ENCODE assay signal across 7 cellular contexts in genomic region chr17:17837966-17838962, GRCh38. TPM values are rescaled to one million over a fixed set of nuclear protein-coding genes. Genes with fewer than 3 reads are reported as not detected.
DNase-seq lines count a peak whose midpoint lies in the region; ATAC-seq, FAIRE-seq and TF ChIP-seq lines count a peak whose summit lies in the region.

No MANE protein-coding gene starts in this region.

- H3K27me3 ChIP-seq in GM23248 (replicated peaks; ENCODE audit: insufficient read depth) = no peaks in the 10 kb centered on the region
- H3K27me3 ChIP-seq in astrocyte (ENCODE audit: insufficient read depth, low read length) = no peaks in the 10 kb centered on the region
- no peaks in the 10 kb centered on the region for H3K27me3 ChIP-seq in subcutaneous abdominal adipose tissue (ENCODE audit: control insufficient read depth in 5 of 5, insufficient read depth in 4 of 5, low read length in 5 of 5)

- peak overlapping the region; percentile 93 for H3K9ac ChIP-seq in GM23248
- peak overlapping the region; percentile 99 for H3K9ac ChIP-seq in astrocyte (ENCODE audit: low read length)
- H3K9ac ChIP-seq in subcutaneous abdominal adipose tissue (ENCODE audit: low read length in 5 of 5) = peak overlapping the region in 4 of 5 donors; percentile 10 to 96 (median 58)

- peaks cover 5% of the 10 kb centered on the region for H3K36me3 Mint-ChIP-seq in astrocyte (ENCODE audit: low read depth, unreplicated experiment)
- no peaks in the 10 kb centered on the region for H3K36me3 Mint-ChIP-seq in immature natural killer cell

- in situ Hi-C loops in GM23248 (cut with MboI) = no loop called here

- ATAC-seq in HG03439 (IDR thresholded peaks at IDR 0.05; ENCODE audit: unreplicated experiment) = no peak

- H3F3A ChIP-seq in GM23248 (ENCODE audit: insufficient read depth) = peaks cover 38% of the 10 kb centered on the region

- H3K9me3 Mint-ChIP-seq in astrocyte (ENCODE audit: unreplicated experiment) (no peaks in the 10 kb centered on the region), immature natural killer cell (no peaks in the 10 kb centered on the region)

- H3K79me2 ChIP-seq in GM23248 (ENCODE audit: insufficient read depth) = peaks cover 26% of the 10 kb centered on the region
- peaks cover 35% of the 10 kb centered on the region for H3K79me2 ChIP-seq in astrocyte (ENCODE audit: insufficient read depth, low read length)

- H2AFZ ChIP-seq in GM23248 (peak overlapping the region; percentile 40; the same call in 1 of the 2 replicates), astrocyte (ENCODE audit: low read depth, low read length) (no peak overlapping the region)

- H3K9me3 ChIP-seq in GM23248 (ENCODE audit: low read depth) (no peaks in the 10 kb centered on the region), astrocyte (ENCODE audit: insufficient read depth, low read depth, low read length) (no peaks in the 10 kb centered on the region), subcutaneous abdominal adipose tissue (ENCODE audit: control insufficient read depth in 5 of 5, low read length in 5 of 5) (no peaks in the 10 kb centered on the region)

- 43 to 45% methylated on average over 10 to 11 of the region's 11 CpGs for WGBS in GM23248 (ENCODE audit: low coverage in 1 of 2, low lambda C conversion rate in 2 of 2, missing lambda C conversion rate in 2 of 2), 2 experiments

- no peak overlapping the region for H3K4me3 ChIP-seq in GM23248
- no peak overlapping the region for H3K4me3 ChIP-seq in astrocyte (ENCODE audit: insufficient read depth, low read depth, low read length)
- peak overlapping the region in 3 of 5 donors; percentile 15 to 93 (median 16) for H3K4me3 ChIP-seq in subcutaneous abdominal adipose tissue (ENCODE audit: low read depth in 1 of 5, low read length in 5 of 5)

- H3K4me1 ChIP-seq in GM23248 (ENCODE audit: insufficient read depth) (peaks cover 38% of the 10 kb centered on the region), astrocyte (ENCODE audit: insufficient read depth, low read length) (peaks cover 49% of the 10 kb centered on the region), subcutaneous abdominal adipose tissue (ENCODE audit: control insufficient read depth in 5 of 5, insufficient read depth in 5 of 5, low read length in 5 of 5) (peaks cover 34 to 87% (median 68%) of the 10 kb centered on the region in 5 donors)

- H3K4me3 Mint-ChIP-seq in astrocyte (ENCODE audit: unreplicated experiment) (peak overlapping the region; percentile 91), immature natural killer cell (peak overlapping the region; percentile 48 to 88 (median 85))

- H3K4me1 Mint-ChIP-seq in astrocyte (ENCODE audit: low read depth, unreplicated experiment) (peaks cover 34% of the 10 kb centered on the region), immature natural killer cell (peaks cover 46 to 58% of the 10 kb centered on the region in 2 donors)

- H3K27ac ChIP-seq in GM23248 = peak overlapping the region; percentile 95
- H3K27ac ChIP-seq in astrocyte (ENCODE audit: low read depth, low read length) = peak overlapping the region; percentile 99
- H3K27ac ChIP-seq in subcutaneous abdominal adipose tissue (ENCODE audit: low read depth, low read length) = peak overlapping the region; percentile 99

- H3K27ac Mint-ChIP-seq in astrocyte (ENCODE audit: unreplicated experiment) (peak overlapping the region; percentile 97), immature natural killer cell (peak overlapping the region; percentile 84 to 95 (median 93))

- DNase-seq in GM23248 (peak; percentile 73), NCI-H2171 (lab: John Stamatoyannopoulos, UW) (peak; percentile 21), astrocyte (ENCODE audit: low read depth) (no peak), immature natural killer cell (no peak), ecto neural progenitor cell (ENCODE audit: low spot score) (no peak)

- H4K20me1 ChIP-seq in GM23248 (ENCODE audit: insufficient read depth) = no peaks in the 10 kb centered on the region
- peaks cover 26% of the 10 kb centered on the region for H4K20me1 ChIP-seq in astrocyte (ENCODE audit: insufficient read depth, low read length)

- FAIRE-seq in astrocyte (lab: Jason Lieb, UNC) = no peak

- TF ChIP-seq CTCF in astrocyte (IDR thresholded peaks at IDR 0.05; ENCODE audit: insufficient read depth, low read depth, low read length) = no peak

- H3K9me2 ChIP-seq in GM23248 (ENCODE audit: insufficient read depth) = no peaks in the 10 kb centered on the region

- H3K36me3 ChIP-seq in GM23248 (ENCODE audit: low read depth) (no peaks in the 10 kb centered on the region), astrocyte (ENCODE audit: insufficient read depth, low read length) (no peaks in the 10 kb centered on the region), subcutaneous abdominal adipose tissue (ENCODE audit: control insufficient read depth in 5 of 5, insufficient read depth in 5 of 5, low read length in 5 of 5) (no peaks in the 10 kb centered on the region)

- H3K4me2 ChIP-seq in GM23248 (ENCODE audit: unreplicated experiment) = no peak overlapping the region
- peak overlapping the region; percentile 97 for H3K4me2 ChIP-seq in astrocyte (ENCODE audit: low read length)

- H3K27me3 Mint-ChIP-seq in astrocyte (ENCODE audit: low read depth, unreplicated experiment) (no peaks in the 10 kb centered on the region), immature natural killer cell (ENCODE audit: low read depth in 3 of 3) (peaks cover 22 to 33% (median 24%) of the 10 kb centered on the region in 3 donors)

RNA-seq across cellular contexts. Expression of gene SREBF1, which starts 1.5 kb away (rescaled TPM):
- 34.4 and 36.2 TPM in 2 replicates for total RNA-seq in GM23248 (2014; rRNA removed; shearing (Covaris generic))
- polyA plus RNA-seq in GM23248 (2016; fragmentation: Nextera tagmentation; extraction: Ambion mirVana) = 14.3 and 19.2 TPM in 2 replicates
- total RNA-seq in astrocyte = 59.2 and 65.6 TPM in 2 replicates
- polyA plus RNA-seq in immature natural killer cell = 10 to 100 TPM in 1 of 3 donors, 1 to 10 TPM in 2; 2.9 to 13.4 (median 4.4) TPM

Comparison
In these comparisons a context has a peak if more than half of its experiments do, and no peak if none do; other contexts are left out.
1. DNase-seq: peak in GM23248 (single experiment) and NCI-H2171 (single experiment); none in astrocyte (single experiment), immature natural killer cell (0 of 3) and ecto neural progenitor cell (single experiment).
2. H3K4me3 ChIP-seq: peak in subcutaneous abdominal adipose tissue (3 of 5); none in GM23248 (single experiment) and astrocyte (single experiment).
3. Peak in every context shown above with its lines, with median percentiles within 50 percentile points of each other: H3K27ac ChIP-seq and H3K9ac ChIP-seq.